3 cellular contexts compared by ENCODE assay signal in the genomic region with DNA sequence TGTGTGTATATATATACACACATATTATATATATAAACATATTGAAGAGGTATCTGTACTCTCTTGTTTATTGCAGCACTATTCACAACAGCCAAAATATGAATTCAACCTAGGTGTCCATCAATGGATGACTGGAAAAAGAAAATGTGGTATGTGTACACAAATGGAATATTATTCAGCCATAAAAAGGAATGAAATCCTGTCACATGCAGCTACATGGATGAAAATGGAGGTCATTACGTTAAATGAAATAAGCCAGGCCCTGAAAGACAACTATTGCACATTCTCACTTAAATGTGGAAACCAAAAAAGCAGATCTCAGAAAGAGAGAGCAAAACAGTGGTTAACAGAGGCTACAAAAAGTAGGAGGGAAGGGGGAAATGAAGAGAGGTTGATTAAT.
"Had no signal": no experiment of that assay in that cellular context is flagged by ENCODE, and none has a peak within 500 bp of the region (broad histone marks: within the 10 kb centered on the region; RNA-seq: fewer than 3 reads in every experiment).

No MANE protein-coding gene starts in this region.

- DNase-seq: GDM1, GF-D8 had no signal

- H3K4me3 ChIP-seq: GM12878 had no signal

- ATAC-seq: GM12878 had no signal
